10 cellular contexts compared by ENCODE assay signal in genomic region chr1:64934115-64934880, GRCh38. TPM values are rescaled to one million over a fixed set of nuclear protein-coding genes. Genes with fewer than 3 reads are reported as not detected.
DNase-seq lines count a peak whose midpoint lies in the region; ATAC-seq and TF ChIP-seq lines count a peak whose summit lies in the region.
"Had no signal": no experiment of that assay in that cellular context is flagged by ENCODE, and none has a peak within 500 bp of the region (broad histone marks: within the 10 kb centered on the region; RNA-seq: fewer than 3 reads in every experiment).

No MANE protein-coding gene starts in this region.

- peaks cover 85% of the 10 kb centered on the region for H3K4me1 Mint-ChIP-seq in stimulated activated naive CD8-positive, alpha-beta T cell treated with anti-CD3 and anti-CD28 coated beads, Interleukin-15, Interleukin-2, amounts not matched to agents 100 ng/mL and 50 ng/mL, for 24 hours (ENCODE audit: low read depth)

- DNase-seq in stimulated activated naive CD8-positive, alpha-beta T cell treated with anti-CD3 and anti-CD28 coated beads, Interleukin-15, Interleukin-2, amounts not matched to agents 100 U/mL and 50 U/mL, for 24 hours: no peak
- no peak for DNase-seq in breast epithelium (ENCODE audit: low spot score in 2 of 2)
- peak; percentile 39 to 76 for DNase-seq in lung microvascular endothelial cell (ENCODE audit: low read depth in 2 of 2)
- no peak for DNase-seq in C1 segment of cervical spinal cord (lab: John Stamatoyannopoulos, UW)
- DNase-seq in NCI-H748 (lab: John Stamatoyannopoulos, UW; ENCODE audit: unreplicated experiment): no peak
- no peak for DNase-seq in NCI-H510A (lab: John Stamatoyannopoulos, UW)
- DNase-seq: activated effector memory CD4-positive, alpha-beta T cell treated with Interleukin-2 at 50 U/mL for 16 hours had no signal

- intact Hi-C loops in breast epithelium (cut with DNase I; ENCODE audit: low total_unique reads): no loop called here

- no peaks in the 10 kb centered on the region for H3K9me3 Mint-ChIP-seq in stimulated activated naive CD8-positive, alpha-beta T cell treated with anti-CD3 and anti-CD28 coated beads, Interleukin-15, Interleukin-2, amounts not matched to agents 100 ng/mL and 50 ng/mL, for 24 hours

- H3K9me3 ChIP-seq in breast epithelium: no peaks in the 10 kb centered on the region

- peak overlapping the region in 1 of 3 donors; percentile 5 for H3K4me3 ChIP-seq in breast epithelium

- H3K36me3 Mint-ChIP-seq in stimulated activated naive CD8-positive, alpha-beta T cell treated with anti-CD3 and anti-CD28 coated beads, Interleukin-15, Interleukin-2, amounts not matched to agents 100 ng/mL and 50 ng/mL, for 24 hours (ENCODE audit: low read depth): peaks cover 35% of the 10 kb centered on the region

- no peaks in the 10 kb centered on the region for H3K27me3 Mint-ChIP-seq in stimulated activated naive CD8-positive, alpha-beta T cell treated with anti-CD3 and anti-CD28 coated beads, Interleukin-15, Interleukin-2, amounts not matched to agents 100 ng/mL and 50 ng/mL, for 24 hours

- H3K27ac Mint-ChIP-seq in stimulated activated naive CD8-positive, alpha-beta T cell treated with anti-CD3 and anti-CD28 coated beads, Interleukin-15, Interleukin-2, amounts not matched to agents 100 ng/mL and 50 ng/mL, for 24 hours: peak overlapping the region; percentile 14

- no peaks in the 10 kb centered on the region for H3K36me3 ChIP-seq in breast epithelium

- TF ChIP-seq CTCF in breast epithelium (IDR thresholded peaks at IDR 0.05): no peak

- no peaks in the 10 kb centered on the region for H3K4me1 ChIP-seq in breast epithelium

- peak overlapping the region; percentile 67 to 89 for H3K27ac ChIP-seq in breast epithelium
- H3K27ac ChIP-seq: HL-60 had no signal

- no peak for ATAC-seq in stimulated activated naive CD8-positive, alpha-beta T cell treated with anti-CD3 and anti-CD28 coated beads, Interleukin-15, Interleukin-2, amounts not matched to agents 100 U/mL and 50 U/mL, for 24 hours
- no peak for ATAC-seq in HG03139 (IDR thresholded peaks at IDR 0.05; ENCODE audit: unreplicated experiment)

- TF ChIP-seq POLR2A in breast epithelium (IDR thresholded peaks at IDR 0.05): no peak

- peak overlapping the region; percentile 55 for H3K4me3 Mint-ChIP-seq in stimulated activated naive CD8-positive, alpha-beta T cell treated with anti-CD3 and anti-CD28 coated beads, Interleukin-15, Interleukin-2, amounts not matched to agents 100 ng/mL and 50 ng/mL, for 24 hours

- H3K27me3 ChIP-seq in breast epithelium: no peaks in the 10 kb centered on the region

RNA-seq across cellular contexts. Expression of gene JAK1, which starts 32.1 kb away (rescaled TPM):
- total RNA-seq in breast epithelium: 100 to 1,000 TPM; 179 to 258 (median 196) TPM
- 124 and 125 TPM in 2 replicates for total RNA-seq in lung microvascular endothelial cell

Comparison
In these comparisons a context has a peak if more than half of its experiments do, and no peak if none do; other contexts are left out.
1. DNase-seq: peak in lung microvascular endothelial cell (2 of 2); none in stimulated activated naive CD8-positive, alpha-beta T cell treated with anti-CD3 and anti-CD28 coated beads, Interleukin-15, Interleukin-2, amounts not matched to agents 100 U/mL and 50 U/mL, for 24 hours (single experiment), breast epithelium (0 of 2), C1 segment of cervical spinal cord (0 of 14), NCI-H748 (single experiment) and NCI-H510A (single experiment).